12 cellular contexts compared by ENCODE assay signal in the genomic region with DNA sequence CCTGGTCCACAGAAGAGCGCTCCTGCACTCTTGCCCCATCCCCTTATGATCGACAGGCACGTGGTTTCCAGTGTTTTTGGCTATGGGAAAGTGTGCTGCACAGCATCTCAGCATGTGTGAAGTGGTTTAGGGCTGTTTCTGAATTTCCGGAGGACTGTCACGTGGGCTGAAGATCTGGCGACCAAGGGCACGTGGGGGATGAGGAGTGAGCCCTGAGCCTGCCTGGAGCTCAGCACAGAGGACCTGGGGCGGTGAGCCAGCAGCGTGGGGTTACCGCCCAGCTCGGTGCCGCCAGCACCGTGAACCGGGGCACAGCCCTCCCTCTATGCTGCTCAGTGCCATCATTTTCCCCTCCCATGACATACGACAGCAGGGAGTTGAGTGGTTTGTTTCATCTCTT.
DNase-seq lines count a peak whose midpoint lies in the region; ATAC-seq, FAIRE-seq and TF ChIP-seq lines count a peak whose summit lies in the region.
"Had no signal": no experiment of that assay in that cellular context is flagged by ENCODE, and none has a peak within 500 bp of the region (broad histone marks: within the 10 kb centered on the region; RNA-seq: fewer than 3 reads in every experiment).

No MANE protein-coding gene starts in this region.

- peaks cover 86% of the 10 kb centered on the region for H3K4me1 ChIP-seq in CD8-positive, alpha-beta T cell (ENCODE audit: insufficient read depth, low read length)
- peaks cover 3% of the 10 kb centered on the region for H3K4me1 ChIP-seq in endodermal cell (ENCODE audit: control insufficient read depth, insufficient read depth, low read length)
- 0 out of 2 replicates have a peak, but pooled peaks cover 6% of the 10 kb centered on the region for H3K4me1 ChIP-seq in HepG2 (ENCODE audit: insufficient read depth, low read length)
- H3K4me1 ChIP-seq: breast epithelium, Caco-2 had no signal

- no peak for FAIRE-seq in HepG2 (lab: Jason Lieb, UNC)
- FAIRE-seq: islet of Langerhans had no signal

- no peaks in the 10 kb centered on the region for H3K36me3 ChIP-seq in CD8-positive, alpha-beta T cell (ENCODE audit: insufficient read depth, low read length)
- no peaks in the 10 kb centered on the region for H3K36me3 ChIP-seq in endodermal cell (ENCODE audit: control insufficient read depth, insufficient read depth, low read length)
- H3K36me3 ChIP-seq in HepG2 (replicated peaks in 1 of 2; ENCODE audit: control insufficient read depth in 1 of 2, insufficient read depth in 2 of 2, low read length in 2 of 2) = peaks cover 9 to 20% of the 10 kb centered on the region in 2 experiments; a peak in 3 of 5 replicates
- H3K36me3 ChIP-seq: breast epithelium had no signal

- no peak overlapping the region for H2AFZ ChIP-seq in HepG2 (ENCODE audit: low read length)

- H3K27me3 Mint-ChIP-seq in CD8-positive, alpha-beta T cell (ENCODE audit: low read depth) = no peaks in the 10 kb centered on the region
- no peaks in the 10 kb centered on the region for H3K27me3 Mint-ChIP-seq in activated CD8-positive, alpha-beta memory T cell treated with anti-CD3 and anti-CD28 coated beads, Interleukin-2, amount 10 ng/mL, durations not matched to agents 7 days and 5 days
- H3K27me3 Mint-ChIP-seq in endodermal cell (ENCODE audit: insufficient read depth) (no peaks in the 10 kb centered on the region), MCF 10A (ENCODE audit: insufficient read depth, unreplicated experiment) (no peaks in the 10 kb centered on the region)

- peak; percentile 21 to 84 (median 69) for DNase-seq in CD8-positive, alpha-beta T cell
- DNase-seq in activated CD8-positive, alpha-beta memory T cell treated with anti-CD3 and anti-CD28 coated beads, Interleukin-2, amount 10 ng/mL, durations not matched to agents 7 days and 5 days = peak; percentile 70
- DNase-seq in endodermal cell = peak; percentile 30
- peak; percentile 31 to 74 for DNase-seq in stimulated activated CD4-positive, alpha-beta T cell treated with anti-CD3 and anti-CD28 coated beads, Interleukin-4, amount 100 ng/mL, for 4 hours
- DNase-seq in inferior parietal cortex (ENCODE audit: extremely low spot score) = no peak
- DNase-seq in HepG2 (ENCODE audit: low spot score) = no peak
- no peak for DNase-seq in MCF 10A (ENCODE audit: unreplicated experiment)
- DNase-seq in NK-92 (lab: John Stamatoyannopoulos, UW; ENCODE audit: unreplicated experiment) = no peak
- DNase-seq: Caco-2 had no signal

- no peaks in the 10 kb centered on the region for H3K9me3 ChIP-seq in CD8-positive, alpha-beta T cell (ENCODE audit: low read length)
- H3K9me3 ChIP-seq in endodermal cell (ENCODE audit: control insufficient read depth, low read length) (no peaks in the 10 kb centered on the region), HepG2 (ENCODE audit: low read length) (no peaks in the 10 kb centered on the region)
- H3K9me3 ChIP-seq: breast epithelium, Caco-2 had no signal

- peaks cover 18% of the 10 kb centered on the region for H3K36me3 Mint-ChIP-seq in CD8-positive, alpha-beta T cell
- no peaks in the 10 kb centered on the region for H3K36me3 Mint-ChIP-seq in activated CD8-positive, alpha-beta memory T cell treated with anti-CD3 and anti-CD28 coated beads, Interleukin-2, amount 10 ng/mL, durations not matched to agents 7 days and 5 days
- H3K36me3 Mint-ChIP-seq in endodermal cell (ENCODE audit: low read depth) = no peaks in the 10 kb centered on the region
- H3K36me3 Mint-ChIP-seq in MCF 10A (ENCODE audit: insufficient read depth, unreplicated experiment) = peaks cover 5% of the 10 kb centered on the region

- intact Hi-C loops in CD8-positive, alpha-beta T cell (cut with DNase I, micrococcal nuclease) = loop anchor here (1.0 to 5.0 kb wide), 5 partner anchors 9 to 239 kb away; partner anchors contain the start of gene EEFSEC (in 1 of the 2)
- intact Hi-C loops in HepG2 (cut with micrococcal nuclease; ENCODE audit: unreplicated experiment) = no loop called here
- intact Hi-C loops in MCF 10A (cut with micrococcal nuclease) = no loop called here

- H3K27me3 ChIP-seq in CD8-positive, alpha-beta T cell (ENCODE audit: insufficient read depth, low read length) = no peaks in the 10 kb centered on the region
- H3K27me3 ChIP-seq in endodermal cell (ENCODE audit: control insufficient read depth, insufficient read depth, low read length, poor library complexity, severe bottlenecking) (no peaks in the 10 kb centered on the region), HepG2 (ENCODE audit: control insufficient read depth in 1 of 2, insufficient read depth in 2 of 2, low read length in 2 of 2) (no peaks in the 10 kb centered on the region)
- H3K27me3 ChIP-seq: breast epithelium had no signal

- TF ChIP-seq POLR2A in HepG2 (IDR thresholded peaks at IDR 0.05; ENCODE audit: insufficient read depth in 1 of 2, low read depth in 2 of 2, low read length in 2 of 2) = no peak

- peak overlapping the region; percentile 36 for H3K4me3 Mint-ChIP-seq in CD8-positive, alpha-beta T cell
- no peak overlapping the region for H3K4me3 Mint-ChIP-seq in activated CD8-positive, alpha-beta memory T cell treated with anti-CD3 and anti-CD28 coated beads, Interleukin-2, amount 10 ng/mL, durations not matched to agents 7 days and 5 days
- no peak overlapping the region for H3K4me3 Mint-ChIP-seq in endodermal cell
- H3K4me3 Mint-ChIP-seq in MCF 10A (ENCODE audit: unreplicated experiment) = no peak overlapping the region

- peak overlapping the region; percentile 87 for H3K27ac Mint-ChIP-seq in CD8-positive, alpha-beta T cell
- no peak overlapping the region for H3K27ac Mint-ChIP-seq in activated CD8-positive, alpha-beta memory T cell treated with anti-CD3 and anti-CD28 coated beads, Interleukin-2, amount 10 ng/mL, durations not matched to agents 7 days and 5 days
- H3K27ac Mint-ChIP-seq in endodermal cell = no peak overlapping the region
- no peak overlapping the region for H3K27ac Mint-ChIP-seq in MCF 10A (ENCODE audit: low read depth, unreplicated experiment)

- H3K4me2 ChIP-seq in HepG2 (ENCODE audit: low read depth, low read length) = no peak overlapping the region
- H3K4me2 ChIP-seq: smooth muscle cell had no signal

- H3K27ac ChIP-seq in CD8-positive, alpha-beta T cell (ENCODE audit: low read depth, low read length) = peak overlapping the region; percentile 50
- H3K27ac ChIP-seq in endodermal cell (ENCODE audit: low read depth, low read length) (no peak overlapping the region), HepG2 (ENCODE audit: extremely low read length, insufficient read depth, low read length) (no peak overlapping the region)
- H3K27ac ChIP-seq: breast epithelium had no signal

- BruUV-seq in HepG2 (replicated peaks; lab: Mats Ljungman, UMichigan) = no TSS peak
- BruUV-seq in MCF 10A (replicated peaks; lab: Mats Ljungman, UMichigan) = no TSS peak

- POLR2A ChIA-PET in CD8-positive, alpha-beta T cell (lab: Charles Lee) = interaction anchor here (0.6 to 1.7 kb wide), 4 partner anchors 8 to 20 kb away, joined by 3 to 6 read pairs (median 3); no protein-coding TSS in a partner anchor
- POLR2A ChIA-PET in HepG2 (lab: Yijun Ruan, JAX) = no interaction called here
- POLR2A ChIA-PET in MCF 10A (lab: Yijun Ruan, JAX) = no interaction called here

- no peak overlapping the region for H3K4me3 ChIP-seq in CD8-positive, alpha-beta T cell (ENCODE audit: low read depth, low read length)
- H3K4me3 ChIP-seq in endodermal cell (ENCODE audit: low read length) (no peak overlapping the region), HepG2 (replicated peaks in 1 of 3; ENCODE audit: insufficient read depth in 1 of 3, low read depth in 2 of 3, low read length in 3 of 3) (no peak overlapping the region)
- H3K4me3 ChIP-seq: smooth muscle cell had no signal

- no peak for TF ChIP-seq RAD21 in HepG2 (CRISPR knock-in tag; IDR thresholded peaks at IDR 0.05)

- TF ChIP-seq EP300 in HepG2 (IDR thresholded peaks at IDR 0.05; ENCODE audit: low read depth in 2 of 2, low read length in 2 of 2) (no peak), HepG2 (CRISPR knock-in tag; IDR thresholded peaks at IDR 0.05; ENCODE audit: borderline replicate concordance) (no peak)

- TF ChIP-seq CTCF in CD8-positive, alpha-beta T cell (IDR thresholded peaks at IDR 0.05) = no peak
- TF ChIP-seq CTCF in endodermal cell (conservative IDR thresholded peaks at IDR 0.05) (no peak), HepG2 (CRISPR knock-in tag; IDR thresholded peaks at IDR 0.05) (no peak), MCF 10A (IDR thresholded peaks at IDR 0.05; ENCODE audit: unreplicated experiment) (no peak)

- in situ Hi-C loops in HepG2 (cut with HindIII; ENCODE audit: extremely low pct_ligation_motif_present, low pct_unique_long_range_greater_than_20kb) = no loop called here

- H3K9ac ChIP-seq in endodermal cell (ENCODE audit: extremely low read depth, low read length, poor library complexity, severe bottlenecking) = no peak overlapping the region
- no peak overlapping the region for H3K9ac ChIP-seq in HepG2 (ENCODE audit: insufficient read depth, low read depth, low read length)

- peaks cover 5% of the 10 kb centered on the region; the same call in 1 of the 2 replicates for H4K20me1 ChIP-seq in HepG2 (ENCODE audit: insufficient read depth, low read length)

- no peaks in the 10 kb centered on the region for H3K79me2 ChIP-seq in HepG2 (ENCODE audit: insufficient read depth, low read length)

- H3K4me1 Mint-ChIP-seq in CD8-positive, alpha-beta T cell (ENCODE audit: low read depth) = peaks cover 85% of the 10 kb centered on the region
- H3K4me1 Mint-ChIP-seq in activated CD8-positive, alpha-beta memory T cell treated with anti-CD3 and anti-CD28 coated beads, Interleukin-2, amount 10 ng/mL, durations not matched to agents 7 days and 5 days = peaks cover 11% of the 10 kb centered on the region
- no peaks in the 10 kb centered on the region for H3K4me1 Mint-ChIP-seq in endodermal cell
- no peaks in the 10 kb centered on the region for H3K4me1 Mint-ChIP-seq in MCF 10A (ENCODE audit: insufficient read depth, unreplicated experiment)

- 91 to 96% methylated on average over 6 to 15 of the region's 15 CpGs for WGBS in endodermal cell (ENCODE audit: insufficient coverage in 1 of 2, insufficient read length in 1 of 2), 2 experiments
- WGBS in HepG2 (ENCODE audit: low lambda C conversion rate) = 98% methylated on average over 6 of the region's 15 CpGs

- H3K9me3 Mint-ChIP-seq in CD8-positive, alpha-beta T cell = no peaks in the 10 kb centered on the region
- no peaks in the 10 kb centered on the region for H3K9me3 Mint-ChIP-seq in activated CD8-positive, alpha-beta memory T cell treated with anti-CD3 and anti-CD28 coated beads, Interleukin-2, amount 10 ng/mL, durations not matched to agents 7 days and 5 days (ENCODE audit: low read depth)
- H3K9me3 Mint-ChIP-seq in endodermal cell (no peaks in the 10 kb centered on the region), MCF 10A (ENCODE audit: unreplicated experiment) (no peaks in the 10 kb centered on the region)

- CTCF ChIA-PET in CD8-positive, alpha-beta T cell (lab: Charles Lee) = interaction anchor here (0.8 kb wide), 1 partner anchor 8 kb away, joined by 3 read pairs; no protein-coding TSS in a partner anchor
- CTCF ChIA-PET in activated CD8-positive, alpha-beta memory T cell treated with anti-CD3 and anti-CD28 coated beads, Interleukin-2, amount 10 ng/mL, durations not matched to agents 7 days and 5 days (lab: Charles Lee) = interaction anchor here (1.2 kb wide), 1 partner anchor 31 kb away, joined by 3 read pairs; no protein-coding TSS in a partner anchor
- CTCF ChIA-PET in HepG2 (lab: Yijun Ruan, JAX; ENCODE audit: low intra/inter-chr PET ratio, low total read pairs) = no interaction called here
- CTCF ChIA-PET in MCF 10A (lab: Yijun Ruan, JAX) = no interaction called here

- peak; percentile 97 for ATAC-seq in CD8-positive, alpha-beta T cell
- ATAC-seq in activated CD8-positive, alpha-beta memory T cell treated with anti-CD3 and anti-CD28 coated beads, Interleukin-2, amount 10 ng/mL, durations not matched to agents 7 days and 5 days = peak; percentile 80
- ATAC-seq in HepG2 = no peak

Comparison
In these comparisons a context has a peak if more than half of its experiments do, and no peak if none do; other contexts are left out.
1. DNase-seq: peak in CD8-positive, alpha-beta T cell (7 of 7), activated CD8-positive, alpha-beta memory T cell treated with anti-CD3 and anti-CD28 coated beads, Interleukin-2, amount 10 ng/mL, durations not matched to agents 7 days and 5 days (single experiment), endodermal cell (single experiment) and stimulated activated CD4-positive, alpha-beta T cell treated with anti-CD3 and anti-CD28 coated beads, Interleukin-4, amount 100 ng/mL, for 4 hours (2 of 2); none in inferior parietal cortex (single experiment), HepG2 (single experiment), MCF 10A (single experiment) and NK-92 (single experiment).
2. CTCF ChIA-PET loops: an anchor here in CD8-positive, alpha-beta T cell (0.8 kb wide) and activated CD8-positive, alpha-beta memory T cell treated with anti-CD3 and anti-CD28 coated beads, Interleukin-2, amount 10 ng/mL, durations not matched to agents 7 days and 5 days (1.2 kb wide); none called in HepG2 and MCF 10A.
3. intact Hi-C loops: an anchor here in CD8-positive, alpha-beta T cell (1.0 to 5.0 kb wide); none called in HepG2 and MCF 10A.